ENCODE assay signal across 11 cellular contexts in genomic region chr20:58293453-58293852, GRCh38. TPM values are rescaled to one million over a fixed set of nuclear protein-coding genes. Genes with fewer than 3 reads are reported as not detected.
A peak's percentile ranks its signal among the peaks of the same experiment; 100 is the strongest.
DNase-seq lines count a peak whose midpoint lies in the region; ATAC-seq and TF ChIP-seq lines count a peak whose summit lies in the region.
"Had no signal": no experiment of that assay in that cellular context is flagged by ENCODE, and none has a peak within 500 bp of the region (broad histone marks: within the 10 kb centered on the region; RNA-seq: fewer than 3 reads in every experiment).

No MANE protein-coding gene starts in this region.

- DNase-seq in NCI-H2196 (lab: John Stamatoyannopoulos, UW; ENCODE audit: unreplicated experiment), result peak; percentile 20
- DNase-seq in NCI-H2196 treated with DMSO at 0.1 percent for 48 hours (lab: John Stamatoyannopoulos, UW; ENCODE audit: unreplicated experiment), result no peak
- peak; percentile 43 for DNase-seq in NB4 (ENCODE audit: low read depth)
- peak; percentile 22 for DNase-seq in cerebellum (ENCODE audit: low spot score)
- peak; percentile 70 for DNase-seq in neural progenitor cell (ENCODE audit: low spot score)
- no peak for DNase-seq in smooth muscle cell (lab: John Stamatoyannopoulos, UW; ENCODE audit: unreplicated experiment)
- DNase-seq: activated CD8-positive, alpha-beta memory T cell treated with anti-CD3 and anti-CD28 coated beads, Interleukin-2, amount 50 U/mL, for 4 hours; MV-4-11; stimulated activated naive CD4-positive, alpha-beta T cell had no signal

- H3K36me3 Mint-ChIP-seq in neural progenitor cell, result peaks cover 2% of the 10 kb centered on the region

- H3K27ac ChIP-seq in neural progenitor cell (no peak overlapping the region), smooth muscle cell (ENCODE audit: low read depth) (no peak overlapping the region)

- WGBS in smooth muscle cell (ENCODE audit: low lambda C conversion rate), result 90% methylated on average over 2 of the region's 2 CpGs

- H4K20me1 ChIP-seq in neural progenitor cell (ENCODE audit: low read depth), result peaks cover 32% of the 10 kb centered on the region
- H4K20me1 ChIP-seq in smooth muscle cell (ENCODE audit: low read depth), result peaks cover 71% of the 10 kb centered on the region

- ATAC-seq in activated CD4-positive, CD25-positive, alpha-beta regulatory T cell treated with anti-CD3 and anti-CD28 coated beads, Interleukin-2, amount 50 U/mL, for 24 hours, result no peak
- no peak for ATAC-seq in GM21576 (IDR thresholded peaks at IDR 0.05; ENCODE audit: unreplicated experiment)

- H3K27me3 ChIP-seq in neural progenitor cell, result no peaks in the 10 kb centered on the region
- no peaks in the 10 kb centered on the region for H3K27me3 ChIP-seq in smooth muscle cell (ENCODE audit: low read depth)

- H3K79me2 ChIP-seq in neural progenitor cell (ENCODE audit: low read depth), result peaks cover 54% of the 10 kb centered on the region
- H3K79me2 ChIP-seq in smooth muscle cell (ENCODE audit: low read depth), result peaks cover 51% of the 10 kb centered on the region

- H3K4me1 ChIP-seq in neural progenitor cell (peaks cover 15% of the 10 kb centered on the region), smooth muscle cell (ENCODE audit: low read depth) (no peaks in the 10 kb centered on the region)

- H3F3A ChIP-seq in neural progenitor cell (ENCODE audit: low read depth) (peaks cover 19% of the 10 kb centered on the region), smooth muscle cell (ENCODE audit: low read depth) (no peaks in the 10 kb centered on the region)

- peaks cover 15% of the 10 kb centered on the region for H3K4me1 Mint-ChIP-seq in neural progenitor cell

- no peak overlapping the region for H3K4me3 Mint-ChIP-seq in neural progenitor cell

- H3K9ac ChIP-seq in neural progenitor cell, result no peak overlapping the region
- no peak overlapping the region for H3K9ac ChIP-seq in smooth muscle cell (ENCODE audit: low read depth)

- H3K27ac Mint-ChIP-seq in neural progenitor cell, result no peak overlapping the region

- H3K4me2 ChIP-seq in neural progenitor cell (no peak overlapping the region), smooth muscle cell (no peak overlapping the region)

- H3K27me3 Mint-ChIP-seq in neural progenitor cell (ENCODE audit: insufficient read depth, low read depth), result peaks cover 3% of the 10 kb centered on the region

- TF ChIP-seq CTCF in NB4 (IDR thresholded peaks at IDR 0.05; ENCODE audit: low read depth, low read length) (no peak), neural progenitor cell (IDR thresholded peaks at IDR 0.05) (no peak), smooth muscle cell (IDR thresholded peaks at IDR 0.05; ENCODE audit: borderline replicate concordance, insufficient read depth, poor library complexity, severe bottlenecking) (no peak)

- TF ChIP-seq POLR2A in NB4 (IDR thresholded peaks at IDR 0.05; ENCODE audit: extremely low read depth, insufficient read length), result no peak

- H3K4me3 ChIP-seq in NB4 (ENCODE audit: low read depth, low read length) (no peak overlapping the region), neural progenitor cell (no peak overlapping the region), smooth muscle cell (no peak overlapping the region)

- H2AFZ ChIP-seq in neural progenitor cell (replicated peaks), result no peak overlapping the region
- no peak overlapping the region for H2AFZ ChIP-seq in smooth muscle cell (ENCODE audit: low read depth)

- H3K36me3 ChIP-seq in neural progenitor cell (no peaks in the 10 kb centered on the region), smooth muscle cell (ENCODE audit: low read depth) (no peaks in the 10 kb centered on the region)

- no peaks in the 10 kb centered on the region for H3K9me3 Mint-ChIP-seq in neural progenitor cell

- H3K9me3 ChIP-seq in neural progenitor cell (ENCODE audit: low read depth) (no peaks in the 10 kb centered on the region), smooth muscle cell (replicated peaks; ENCODE audit: low read depth) (no peaks in the 10 kb centered on the region)

RNA-seq across cellular contexts. Expression of gene RAB22A, which starts 16.1 kb away (rescaled TPM):
- 26.9 TPM for total RNA-seq in cerebellum
- total RNA-seq in neural progenitor cell (ENCODE audit: low replicate concordance), result 5.7 and 7.9 TPM in 2 replicates
- total RNA-seq in smooth muscle cell, result 23.7 and 25.0 TPM in 2 replicates
- 14.0 and 17.3 TPM in 2 replicates for polyA plus RNA-seq in smooth muscle cell

Comparison
In these comparisons a context has a peak if more than half of its experiments do, and no peak if none do; other contexts are left out.
1. DNase-seq: peak in NCI-H2196 (single experiment), NB4 (single experiment), cerebellum (single experiment) and neural progenitor cell (single experiment); none in NCI-H2196 treated with DMSO at 0.1 percent for 48 hours (single experiment) and smooth muscle cell (single experiment).